Comparison of ENCODE assay signal across 7 cellular contexts in the genomic region with DNA sequence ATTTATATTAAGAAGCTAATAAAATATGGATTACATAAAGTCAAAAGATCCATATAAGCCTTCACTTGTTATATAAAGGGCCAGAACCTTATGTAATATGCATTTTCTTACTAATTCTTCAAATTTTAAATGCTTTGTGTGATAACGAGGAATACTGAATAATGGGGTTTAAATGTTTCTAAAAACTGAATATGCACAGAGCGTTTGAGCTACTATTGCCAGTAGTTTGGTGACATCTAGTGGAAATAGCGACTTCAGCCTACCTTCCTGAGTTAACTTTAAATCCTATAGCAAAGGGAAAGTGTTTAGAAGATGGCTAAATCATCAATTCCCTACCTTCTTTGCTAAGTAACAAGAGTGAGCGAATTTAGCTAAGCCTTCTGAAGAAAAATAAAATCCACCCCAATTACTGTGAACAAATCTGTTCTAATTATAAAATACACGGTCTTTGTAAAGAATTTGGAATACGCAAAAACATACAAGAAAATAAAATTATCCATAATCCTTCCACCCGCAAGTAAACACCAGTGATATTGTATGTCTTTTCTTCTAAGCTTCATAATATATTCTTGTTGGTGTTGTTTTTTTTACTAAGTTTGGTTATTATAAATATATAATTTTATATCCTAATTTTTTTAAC.
A peak's percentile ranks its signal among the peaks of the same experiment; 100 is the strongest.
DNase-seq lines count a peak whose midpoint lies in the region; FAIRE-seq and TF ChIP-seq lines count a peak whose summit lies in the region.

No MANE protein-coding gene starts in this region.

- no peak overlapping the region for H3K4me3 ChIP-seq in lower leg skin (ENCODE audit: low read depth, poor library complexity, severe bottlenecking)

- TF ChIP-seq CTCF in lower leg skin (IDR thresholded peaks at IDR 0.05) = no peak

- intact Hi-C loops in lower leg skin (cut with DNase I; ENCODE audit: low total_unique reads) = no loop called here

- FAIRE-seq in GM12892 (lab: Jason Lieb, UNC) = peak; percentile 42

- 45 to 46% methylated on average over 7 of the region's 7 CpGs for WGBS in lower leg skin, 2 donors

- DNase-seq in GM12892 (ENCODE audit: insufficient read length) = no peak
- peak; percentile 16 for DNase-seq in NCI-H128 (lab: John Stamatoyannopoulos, UW; ENCODE audit: unreplicated experiment)
- DNase-seq in amniotic epithelial cell (ENCODE audit: low read depth) = peak; percentile 32
- peak; percentile 28 to 48 for DNase-seq in lung microvascular endothelial cell (ENCODE audit: low read depth in 2 of 2)
- no peak for DNase-seq in activated CD4-positive, alpha-beta T cell treated with anti-CD3 and anti-CD28 coated beads for 48 hours
- DNase-seq in activated naive CD4-positive, alpha-beta T cell (lab: John Stamatoyannopoulos, UW) = no peak
- DNase-seq in lower leg skin (ENCODE audit: low spot score in 2 of 2) = no peak

- TF ChIP-seq POLR2A in GM12892 (IDR thresholded peaks at IDR 0.05; ENCODE audit: low read depth, low read length) (no peak), lower leg skin (IDR thresholded peaks at IDR 0.05) (no peak)

Comparison
In these comparisons a context has a peak if more than half of its experiments do, and no peak if none do; other contexts are left out.
1. DNase-seq: peak in NCI-H128 (single experiment), amniotic epithelial cell (single experiment) and lung microvascular endothelial cell (2 of 2); none in GM12892 (single experiment), activated CD4-positive, alpha-beta T cell treated with anti-CD3 and anti-CD28 coated beads for 48 hours (single experiment), activated naive CD4-positive, alpha-beta T cell (0 of 4) and lower leg skin (0 of 2).